Comparison of ENCODE assay signal across 9 cellular contexts in genomic region chr5:126074538-126074937, GRCh38.
"Had no signal": no experiment of that assay in that cellular context is flagged by ENCODE, and none has a peak within 500 bp of the region (broad histone marks: within the 10 kb centered on the region; RNA-seq: fewer than 3 reads in every experiment).

No MANE protein-coding gene starts in this region.

- H3K4me1 Mint-ChIP-seq: IgD-negative memory B cell had no signal

- H3K27ac ChIP-seq: HL-60, KMS-11 had no signal

- H3K36me3 Mint-ChIP-seq: IgD-negative memory B cell had no signal

- H3K9ac ChIP-seq: KMS-11 had no signal

- FAIRE-seq: HepG2, HTR-8/SVneo, K562 had no signal

- ATAC-seq: HepG2, K562 had no signal

- H3K4me3 Mint-ChIP-seq: IgD-negative memory B cell had no signal

- H3K4me2 ChIP-seq: KMS-11 had no signal

- DNase-seq: IMR-90, KBM-7, KG1 had no signal

- H3K27me3 Mint-ChIP-seq: IgD-negative memory B cell had no signal

- H3K27ac Mint-ChIP-seq: IgD-negative memory B cell had no signal

- H3K4me3 ChIP-seq: K562 had no signal
